8 cellular contexts compared by ENCODE assay signal in the genomic region with DNA sequence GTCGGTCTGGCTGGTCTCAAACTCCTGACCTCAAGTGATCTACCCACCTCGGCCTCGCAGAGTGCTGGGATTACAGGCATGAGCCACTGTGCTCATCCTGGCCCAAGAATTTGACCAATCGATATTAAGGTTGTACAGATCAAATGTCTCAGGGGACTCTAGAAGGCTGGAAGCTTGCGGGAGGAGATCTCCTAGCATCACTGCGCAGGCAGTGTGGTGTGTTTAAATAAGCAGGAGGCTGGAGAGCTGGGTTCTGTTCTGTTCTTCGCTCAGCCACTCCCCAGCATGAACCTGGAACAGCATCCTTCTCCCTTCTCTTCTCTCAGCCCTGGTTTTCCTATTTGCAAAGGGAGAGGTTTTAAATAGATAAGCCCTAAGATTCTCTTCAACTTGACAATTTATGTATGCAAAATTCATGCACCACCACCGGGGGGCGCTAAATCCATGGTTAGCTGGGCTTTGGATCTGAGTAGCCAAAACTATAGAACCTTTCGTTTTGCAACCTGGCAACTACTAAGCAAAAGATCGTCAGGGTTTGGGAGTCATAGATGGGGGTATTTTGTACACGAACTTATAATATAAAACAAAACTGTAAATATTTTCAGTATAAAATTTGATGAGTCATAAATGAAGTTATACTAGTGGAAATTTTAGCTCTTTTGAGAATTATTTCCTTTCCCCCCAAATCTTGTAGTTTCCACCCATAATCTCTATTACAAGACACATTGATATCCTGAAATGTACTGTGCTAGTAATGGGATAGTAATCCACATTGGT.
DNase-seq lines count a peak whose midpoint lies in the region; ATAC-seq and TF ChIP-seq lines count a peak whose summit lies in the region.

No MANE protein-coding gene starts in this region.

- intact Hi-C loops in Panc1 (cut with micrococcal nuclease; ENCODE audit: unreplicated experiment): loop anchor here (1.0 to 2.0 kb wide), 3 partner anchors 61 to 603 kb away; a partner anchor contains a TSS

- peaks cover 4% of the 10 kb centered on the region for H3K4me1 Mint-ChIP-seq in activated T-cell treated with anti-CD3 and anti-CD28 coated beads, Interleukin-2, amount 50 U/mL, for 24 hours (ENCODE audit: low read depth)
- H3K4me1 Mint-ChIP-seq in natural killer cell treated with Interleukin-12 subunit alpha and Interleukin-12 subunit beta and Interleukin-15 and Interleukin-18, amount 100 ng/mL, for 72 hours (ENCODE audit: low read depth in 2 of 2): peaks cover 3 to 13% of the 10 kb centered on the region in 2 donors
- H3K4me1 Mint-ChIP-seq in stimulated activated effector memory CD8-positive, alpha-beta T cell treated with anti-CD3 and anti-CD28 coated beads, Interleukin-12 subunit alpha, Interleukin-12 subunit beta, amount 100 ng/mL, for 72 hours: no peaks in the 10 kb centered on the region

- H3K4me1 ChIP-seq in Panc1 (ENCODE audit: control insufficient read depth, insufficient read depth, low read length): no peaks in the 10 kb centered on the region

- in situ Hi-C loops in Panc1 (cut with HindIII; ENCODE audit: low pct_unique_long_range_greater_than_20kb, low sequenced_read_pairs): no loop called here

- BruUV-seq in Panc1 (replicated peaks; lab: Mats Ljungman, UMichigan): no TSS peak

- no peak overlapping the region for H3K27ac ChIP-seq in Panc1 (ENCODE audit: low read length)

- H3K27me3 Mint-ChIP-seq in activated T-cell treated with anti-CD3 and anti-CD28 coated beads, Interleukin-2, amount 50 U/mL, for 24 hours: no peaks in the 10 kb centered on the region
- H3K27me3 Mint-ChIP-seq in natural killer cell treated with Interleukin-12 subunit alpha and Interleukin-12 subunit beta and Interleukin-15 and Interleukin-18, amount 100 ng/mL, for 72 hours: no peaks in the 10 kb centered on the region

- no peak overlapping the region for H3K4me3 ChIP-seq in Panc1 (ENCODE audit: low read depth in 2 of 2, low read length in 2 of 2)

- H3K9me3 Mint-ChIP-seq in activated T-cell treated with anti-CD3 and anti-CD28 coated beads, Interleukin-2, amount 50 U/mL, for 24 hours: no peaks in the 10 kb centered on the region
- H3K9me3 Mint-ChIP-seq in natural killer cell treated with Interleukin-12 subunit alpha and Interleukin-12 subunit beta and Interleukin-15 and Interleukin-18, amount 100 ng/mL, for 72 hours: no peaks in the 10 kb centered on the region
- H3K9me3 Mint-ChIP-seq in stimulated activated effector memory CD8-positive, alpha-beta T cell treated with anti-CD3 and anti-CD28 coated beads, Interleukin-12 subunit alpha, Interleukin-12 subunit beta, amount 100 ng/mL, for 72 hours: no peaks in the 10 kb centered on the region

- no peaks in the 10 kb centered on the region for H3K27me3 ChIP-seq in Panc1 (ENCODE audit: control insufficient read depth, insufficient read depth, low read length)

- no peak overlapping the region for H3K4me3 Mint-ChIP-seq in activated T-cell treated with anti-CD3 and anti-CD28 coated beads, Interleukin-2, amount 50 U/mL, for 24 hours
- H3K4me3 Mint-ChIP-seq in natural killer cell treated with Interleukin-12 subunit alpha and Interleukin-12 subunit beta and Interleukin-15 and Interleukin-18, amount 100 ng/mL, for 72 hours: no peak overlapping the region
- no peak overlapping the region for H3K4me3 Mint-ChIP-seq in stimulated activated effector memory CD8-positive, alpha-beta T cell treated with anti-CD3 and anti-CD28 coated beads, Interleukin-12 subunit alpha, Interleukin-12 subunit beta, amount 100 ng/mL, for 72 hours

- H3K27ac Mint-ChIP-seq in activated T-cell treated with anti-CD3 and anti-CD28 coated beads, Interleukin-2, amount 50 U/mL, for 24 hours: no peak overlapping the region
- peak overlapping the region in 1 of 2 donors; percentile 16 for H3K27ac Mint-ChIP-seq in natural killer cell treated with Interleukin-12 subunit alpha and Interleukin-12 subunit beta and Interleukin-15 and Interleukin-18, amount 100 ng/mL, for 72 hours
- peak overlapping the region; percentile 5 for H3K27ac Mint-ChIP-seq in stimulated activated effector memory CD8-positive, alpha-beta T cell treated with anti-CD3 and anti-CD28 coated beads, Interleukin-12 subunit alpha, Interleukin-12 subunit beta, amount 100 ng/mL, for 72 hours

- POLR2A ChIA-PET in Panc1 (lab: Charles Lee): no interaction called here

- H3K9me3 ChIP-seq in Panc1 (ENCODE audit: control insufficient read depth, insufficient read depth, low read depth, low read length): no peaks in the 10 kb centered on the region

- TF ChIP-seq POLR2A in GM18505 (IDR thresholded peaks at IDR 0.05; ENCODE audit: borderline replicate concordance, extremely low read depth, insufficient read depth, insufficient read length): no peak

- TF ChIP-seq CTCF in Panc1 (IDR thresholded peaks at IDR 0.05): peak; percentile 92

- H3K36me3 Mint-ChIP-seq in activated T-cell treated with anti-CD3 and anti-CD28 coated beads, Interleukin-2, amount 50 U/mL, for 24 hours (ENCODE audit: low read depth): no peaks in the 10 kb centered on the region
- H3K36me3 Mint-ChIP-seq in natural killer cell treated with Interleukin-12 subunit alpha and Interleukin-12 subunit beta and Interleukin-15 and Interleukin-18, amount 100 ng/mL, for 72 hours: no peaks in the 10 kb centered on the region
- H3K36me3 Mint-ChIP-seq in stimulated activated effector memory CD8-positive, alpha-beta T cell treated with anti-CD3 and anti-CD28 coated beads, Interleukin-12 subunit alpha, Interleukin-12 subunit beta, amount 100 ng/mL, for 72 hours: no peaks in the 10 kb centered on the region

- peak; percentile 76 for DNase-seq in GM03348 (ENCODE audit: low spot score)
- DNase-seq in HuH-7.5 (ENCODE audit: low spot score): peak; percentile 34
- DNase-seq in Panc1 (ENCODE audit: low read depth, low spot score): peak; percentile 56
- peak; percentile 86 for DNase-seq in activated T-cell treated with anti-CD3 and anti-CD28 coated beads, Interleukin-2, amount 50 U/mL, for 24 hours
- peak; percentile 63 for DNase-seq in fibroblast of gingiva (ENCODE audit: low read depth)
- DNase-seq in natural killer cell treated with Interleukin-12 subunit alpha and Interleukin-12 subunit beta and Interleukin-15 and Interleukin-18, amount 100 ng/mL, for 72 hours (ENCODE audit: low spot score): peak; percentile 75
- peak; percentile 75 to 89 for DNase-seq in stimulated activated effector memory CD8-positive, alpha-beta T cell treated with anti-CD3 and anti-CD28 coated beads, Interleukin-12 subunit alpha, Interleukin-12 subunit beta, amount 100 ng/mL, for 72 hours (ENCODE audit: low spot score in 2 of 2)

- ATAC-seq in Panc1 (peak; percentile 76), GM18505 (IDR thresholded peaks at IDR 0.05; ENCODE audit: unreplicated experiment) (no peak)
- peak; percentile 44 to 68 for ATAC-seq in natural killer cell treated with Interleukin-12 subunit alpha and Interleukin-12 subunit beta and Interleukin-15 and Interleukin-18, amount 100 ng/mL, for 72 hours
- peak; percentile 60 for ATAC-seq in stimulated activated effector memory CD8-positive, alpha-beta T cell treated with anti-CD3 and anti-CD28 coated beads, Interleukin-12 subunit alpha, Interleukin-12 subunit beta, amount 100 ng/mL, for 72 hours

- no peaks in the 10 kb centered on the region for H3K36me3 ChIP-seq in Panc1 (ENCODE audit: control insufficient read depth, insufficient read depth, low read length)

- CTCF ChIA-PET in Panc1 (lab: Charles Lee): interaction anchor here (0.5 to 1.4 kb wide), 2 partner anchors 147 to 152 kb away, joined by 4 to 11 read pairs; no protein-coding TSS in a partner anchor

Comparison
In these comparisons a context has a peak if more than half of its experiments do, and no peak if none do; other contexts are left out.
1. DNase-seq: peak in every context shown above with its lines; median percentile 86 in activated T-cell treated with anti-CD3 and anti-CD28 coated beads, Interleukin-2, amount 50 U/mL, for 24 hours; 82 in stimulated activated effector memory CD8-positive, alpha-beta T cell treated with anti-CD3 and anti-CD28 coated beads, Interleukin-12 subunit alpha, Interleukin-12 subunit beta, amount 100 ng/mL, for 72 hours; 76 in GM03348; 75 in natural killer cell treated with Interleukin-12 subunit alpha and Interleukin-12 subunit beta and Interleukin-15 and Interleukin-18, amount 100 ng/mL, for 72 hours; 63 in fibroblast of gingiva; 56 in Panc1; 34 in HuH-7.5.